Comparison of ENCODE assay signal across 1 cellular context in the genomic region with DNA sequence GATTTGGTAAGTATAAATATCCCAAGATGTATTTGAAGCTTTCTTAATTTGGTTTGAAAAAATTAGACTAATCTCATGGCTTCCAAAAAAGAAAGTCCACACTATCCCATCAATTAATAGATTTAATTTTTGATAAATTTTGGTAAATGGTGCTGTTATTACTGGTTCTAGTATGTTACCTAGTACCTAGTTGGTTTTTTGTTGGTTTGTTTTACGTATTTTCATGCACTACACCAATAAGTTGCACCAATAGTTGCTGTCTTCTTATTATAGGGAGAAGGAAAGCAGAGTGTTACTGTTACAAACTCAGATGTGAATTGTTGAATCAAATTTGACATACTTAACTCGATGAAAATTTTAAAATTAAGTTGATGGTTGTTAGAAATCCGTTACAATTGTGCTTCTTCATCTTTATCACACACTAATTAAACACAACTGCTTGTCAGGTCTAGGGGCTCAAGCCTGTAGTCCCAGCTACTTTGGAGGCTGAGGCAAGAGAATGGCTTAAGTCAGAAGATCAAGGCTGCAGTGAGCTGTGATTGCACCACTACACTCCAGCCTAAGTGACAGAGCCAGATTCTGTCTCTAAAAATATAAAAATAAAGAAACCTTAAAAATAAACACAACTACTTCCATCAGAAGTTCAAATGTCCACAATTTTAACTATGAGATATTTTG.
TF ChIP-seq lines count a peak whose summit lies in the region.

No MANE protein-coding gene starts in this region.

TF ChIP-seq in HCT116, 20 proteins besides CTCF, POLR2A, EP300 and RAD21:
- TF ChIP-seq, protein P1, sequence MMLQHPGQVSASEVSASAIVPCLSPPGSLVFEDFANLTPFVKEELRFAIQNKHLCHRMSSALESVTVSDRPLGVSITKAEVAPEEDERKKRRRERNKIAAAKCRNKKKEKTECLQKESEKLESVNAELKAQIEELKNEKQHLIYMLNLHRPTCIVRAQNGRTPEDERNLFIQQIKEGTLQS (IDR thresholded peaks at IDR 0.05), result no peak
- TF ChIP-seq CEBPB (IDR thresholded peaks at IDR 0.05; ENCODE audit: low read depth) (no peak), YY1 (IDR thresholded peaks at IDR 0.05; ENCODE audit: extremely low read depth, insufficient replicate concordance, low read depth, low read length) (no peak)
